In the genomic region with DNA sequence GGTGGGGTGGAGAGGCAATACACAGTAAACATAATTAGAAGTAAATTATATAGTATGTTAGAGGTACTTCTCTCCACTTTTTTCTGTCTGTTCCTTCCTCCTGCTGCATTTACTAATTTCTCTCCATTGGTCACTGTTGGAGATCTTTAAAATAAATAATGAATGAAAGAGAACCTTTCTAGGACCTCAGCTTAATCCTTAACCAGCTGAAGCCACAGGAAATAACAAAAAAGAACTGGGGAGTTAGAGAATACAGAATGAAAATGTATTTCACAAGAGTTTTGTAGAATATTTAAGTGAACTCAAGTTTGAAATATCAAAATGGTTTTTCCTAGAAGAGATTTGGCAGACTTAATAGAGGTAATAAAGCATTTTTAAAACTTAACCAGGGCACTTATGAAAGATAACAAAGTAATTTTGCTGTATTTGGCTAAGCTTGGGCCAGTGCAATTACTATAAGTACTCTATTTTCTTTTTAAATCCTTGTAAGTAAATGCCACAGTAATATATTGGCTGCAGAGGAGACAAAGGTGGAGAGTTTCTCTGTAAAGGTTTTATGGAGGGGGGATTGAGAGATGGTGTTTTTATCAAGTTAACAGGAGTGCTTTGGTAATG, we compare ENCODE assay signal across 33 cellular contexts.
DNase-seq lines count a peak whose midpoint lies in the region; ATAC-seq and TF ChIP-seq lines count a peak whose summit lies in the region.
"Had no signal": no experiment of that assay in that cellular context is flagged by ENCODE, and none has a peak within 500 bp of the region (broad histone marks: within the 10 kb centered on the region; RNA-seq: fewer than 3 reads in every experiment).

No MANE protein-coding gene starts in this region.

- H3K36me3 ChIP-seq in GM23338 (ENCODE audit: insufficient read depth) (no peaks in the 10 kb centered on the region), mesenchymal stem cell (ENCODE audit: control insufficient read depth in 1 of 2, insufficient read depth in 2 of 2, low read depth in 1 of 2, low read length in 2 of 2) (no peaks in the 10 kb centered on the region), trophoblast cell (ENCODE audit: control insufficient read depth in 1 of 2, insufficient read depth in 2 of 2, low read length in 2 of 2) (peaks cover 0 to 1% of the 10 kb centered on the region in 2 experiments)
- H3K36me3 ChIP-seq in CD8-positive, alpha-beta memory T cell (ENCODE audit: insufficient read depth, low read length), result no peaks in the 10 kb centered on the region
- H3K36me3 ChIP-seq: cardiac muscle cell, esophagus squamous epithelium, gastrocnemius medialis, ovary, right atrium auricular region, uterus had no signal

- intact Hi-C loops in activated CD8-positive, alpha-beta T cell treated with anti-CD3 and anti-CD28 coated beads for 36 hours (cut with micrococcal nuclease), result no loop called here

- H4K12ac ChIP-seq in trophoblast cell (ENCODE audit: low read depth, low read length), result no peak overlapping the region

- no peak overlapping the region for H2BK12ac ChIP-seq in mesenchymal stem cell (ENCODE audit: low read length in 2 of 2)
- H2BK12ac ChIP-seq in trophoblast cell (ENCODE audit: low read length), result no peak overlapping the region

- no peak for TF ChIP-seq CTCF in GM23338 (conservative IDR thresholded peaks at IDR 0.05; ENCODE audit: low read depth in 2 of 2)
- no peak for TF ChIP-seq CTCF in activated CD8-positive, alpha-beta T cell treated with anti-CD3 and anti-CD28 coated beads for 36 hours (IDR thresholded peaks at IDR 0.05)

- H4K8ac ChIP-seq in mesenchymal stem cell (ENCODE audit: low read length) (no peak overlapping the region), trophoblast cell (ENCODE audit: low read depth, low read length) (no peak overlapping the region)

- H3K9me2 ChIP-seq in GM23338 (ENCODE audit: insufficient read depth), result no peaks in the 10 kb centered on the region; the same call in 1 of the 2 replicates

- no peak overlapping the region for H2BK15ac ChIP-seq in mesenchymal stem cell (ENCODE audit: low read depth, poor library complexity, severe bottlenecking)

- H3K79me2 ChIP-seq in GM23338 (replicated peaks; ENCODE audit: insufficient read depth), result no peaks in the 10 kb centered on the region
- H3K79me2 ChIP-seq in trophoblast cell (ENCODE audit: control insufficient read depth, insufficient read depth, low read length, poor library complexity), result no peaks in the 10 kb centered on the region

- H3K4me3 ChIP-seq in GM23338, result no peak overlapping the region
- no peak overlapping the region for H3K4me3 ChIP-seq in mesenchymal stem cell (ENCODE audit: insufficient read depth in 1 of 2, low read depth in 1 of 2, low read length in 2 of 2)
- H3K4me3 ChIP-seq in CD8-positive, alpha-beta memory T cell (ENCODE audit: low read length), result no peak overlapping the region
- H3K4me3 ChIP-seq in trophoblast cell (ENCODE audit: low read depth, low read length), result no peak overlapping the region
- H3K4me3 ChIP-seq: cardiac muscle cell, esophagus squamous epithelium, gastrocnemius medialis, ovary, right atrium auricular region, uterus had no signal

- H3K14ac ChIP-seq in mesenchymal stem cell (ENCODE audit: low read length in 2 of 2) (no peak overlapping the region), trophoblast cell (ENCODE audit: low read length) (no peak overlapping the region)

- no peak overlapping the region for H3K9ac ChIP-seq in mesenchymal stem cell (ENCODE audit: low read length)
- no peak overlapping the region for H3K9ac ChIP-seq in trophoblast cell (ENCODE audit: low read length)

- DNase-seq in DMS79 (lab: John Stamatoyannopoulos, UW) (peak; percentile 15), GM23338 (ENCODE audit: low spot score) (no peak), NCI-H2081 treated with DMSO at 0.1 percent for 48 hours (lab: John Stamatoyannopoulos, UW) (peak; percentile 50), mesenchymal stem cell (no peak), NCI-H2171 treated with DMSO at 0.1 percent for 48 hours (lab: John Stamatoyannopoulos, UW) (no peak), trophoblast cell (no peak)
- DNase-seq in CD8-positive, alpha-beta memory T cell, result no peak
- DNase-seq in activated CD8-positive, alpha-beta T cell treated with anti-CD3 and anti-CD28 coated beads for 36 hours, result no peak
- DNase-seq: activated CD4-positive, alpha-beta T cell treated with anti-CD3 and anti-CD28 coated beads, Interleukin-2, amount 50 U/mL, for 4 hours; activated CD4-positive, CD25-positive, alpha-beta regulatory T cell; anterior cingulate cortex; C1 segment of cervical spinal cord; cortex of kidney; endodermal cell; esophagus squamous epithelium; gastrocnemius medialis; IMR-90; left ventricle myocardium superior; natural killer cell; NCI-H1092; NCI-H2107; NCI-H524 treated with DMSO at 0.1 percent for 48 hours; ovary; stimulated activated CD4-positive, alpha-beta T cell treated with anti-CD3 and anti-CD28 coated beads, Interleukin-12 subunit alpha, Interleukin-12 subunit beta, amount 100 ng/mL, for 4 hours; stimulated activated CD4-positive, alpha-beta T cell treated with anti-CD3 and anti-CD28 coated beads, Interleukin-4, amount 100 ng/mL, for 4 hours; stimulated activated naive CD4-positive, alpha-beta T cell; T1000; uterus had no signal

- H3K4me1 Mint-ChIP-seq in GM23338, result peaks cover 16% of the 10 kb centered on the region
- H3K4me1 Mint-ChIP-seq in CD8-positive, alpha-beta memory T cell, result peaks cover 0 to 2% (median 0%) of the 10 kb centered on the region in 3 donors
- no peaks in the 10 kb centered on the region for H3K4me1 Mint-ChIP-seq in activated CD8-positive, alpha-beta T cell treated with anti-CD3 and anti-CD28 coated beads for 36 hours (ENCODE audit: low read depth)

- H3K9me3 ChIP-seq in mesenchymal stem cell (ENCODE audit: control insufficient read depth, low read length) (peaks cover 4% of the 10 kb centered on the region), trophoblast cell (ENCODE audit: insufficient read depth, low read depth, low read length) (no peaks in the 10 kb centered on the region)
- H3K9me3 ChIP-seq in CD8-positive, alpha-beta memory T cell (ENCODE audit: low read length), result no peaks in the 10 kb centered on the region
- H3K9me3 ChIP-seq: gastrocnemius medialis, ovary, uterus had no signal

- peaks cover 14% of the 10 kb centered on the region for H3K9me3 Mint-ChIP-seq in GM23338
- H3K9me3 Mint-ChIP-seq in CD8-positive, alpha-beta memory T cell, result peaks cover 6 to 19% (median 18%) of the 10 kb centered on the region in 5 donors
- H3K9me3 Mint-ChIP-seq in activated CD8-positive, alpha-beta T cell treated with anti-CD3 and anti-CD28 coated beads for 36 hours, result peaks cover 10% of the 10 kb centered on the region

- H3K4ac ChIP-seq in mesenchymal stem cell (ENCODE audit: low read depth in 1 of 2, low read length in 2 of 2), result no peak overlapping the region
- H3K4ac ChIP-seq in trophoblast cell (ENCODE audit: low read depth, low read length), result no peak overlapping the region

- H2AK5ac ChIP-seq in mesenchymal stem cell (ENCODE audit: low read length, severe bottlenecking), result no peak overlapping the region
- no peak overlapping the region for H2AK5ac ChIP-seq in trophoblast cell (ENCODE audit: low read length)

- H3K18ac ChIP-seq in mesenchymal stem cell (ENCODE audit: low read depth in 1 of 2, low read length in 2 of 2) (no peak overlapping the region), trophoblast cell (ENCODE audit: low read length) (no peak overlapping the region)

- no peaks in the 10 kb centered on the region for H3F3A ChIP-seq in GM23338 (replicated peaks; ENCODE audit: low read depth)

- H3K4me2 ChIP-seq in GM23338 (no peak overlapping the region), mesenchymal stem cell (ENCODE audit: low read length, poor library complexity, severe bottlenecking) (no peak overlapping the region), trophoblast cell (ENCODE audit: low read length) (no peak overlapping the region)

- H3K23ac ChIP-seq in mesenchymal stem cell (ENCODE audit: low read length in 2 of 2) (no peak overlapping the region), trophoblast cell (ENCODE audit: low read length) (no peak overlapping the region)

- H2BK120ac ChIP-seq in mesenchymal stem cell (ENCODE audit: low read depth, low read length) (no peak overlapping the region), trophoblast cell (ENCODE audit: insufficient read depth, low read length, poor library complexity) (no peak overlapping the region)

- H3K79me1 ChIP-seq in mesenchymal stem cell (replicated peaks; ENCODE audit: low read length, poor library complexity, severe bottlenecking) (peaks cover 5% of the 10 kb centered on the region), trophoblast cell (ENCODE audit: low read length) (no peaks in the 10 kb centered on the region)

- POLR2A ChIA-PET in CD8-positive, alpha-beta memory T cell (lab: Charles Lee), result no interaction called here
- POLR2A ChIA-PET in activated CD8-positive, alpha-beta T cell treated with anti-CD3 and anti-CD28 coated beads for 36 hours (lab: Charles Lee), result no interaction called here

- H3K36me3 Mint-ChIP-seq in GM23338 (ENCODE audit: low read depth), result peaks cover 21% of the 10 kb centered on the region
- H3K36me3 Mint-ChIP-seq in CD8-positive, alpha-beta memory T cell, result peaks cover 12 to 55% (median 28%) of the 10 kb centered on the region in 3 donors
- peaks cover 20% of the 10 kb centered on the region for H3K36me3 Mint-ChIP-seq in activated CD8-positive, alpha-beta T cell treated with anti-CD3 and anti-CD28 coated beads for 36 hours (ENCODE audit: low read depth)

- H3K27ac ChIP-seq in GM23338 (ENCODE audit: low read depth) (no peak overlapping the region), mesenchymal stem cell (ENCODE audit: low read length, poor library complexity, severe bottlenecking) (peak overlapping the region; percentile 23), trophoblast cell (ENCODE audit: low read depth, low read length) (no peak overlapping the region)
- H3K27ac ChIP-seq in CD8-positive, alpha-beta memory T cell (ENCODE audit: low read depth, low read length), result no peak overlapping the region
- H3K27ac ChIP-seq: cardiac muscle cell, esophagus squamous epithelium, gastrocnemius medialis, ovary, right atrium auricular region, uterus had no signal

- H2BK5ac ChIP-seq in mesenchymal stem cell (ENCODE audit: low read depth, low read length, poor library complexity, severe bottlenecking) (no peak overlapping the region), trophoblast cell (ENCODE audit: low read depth, low read length, poor library complexity) (no peak overlapping the region)

- H4K91ac ChIP-seq in mesenchymal stem cell (ENCODE audit: low read length) (no peak overlapping the region), trophoblast cell (ENCODE audit: low read depth, low read length) (no peak overlapping the region)

- no peak overlapping the region for H3K4me3 Mint-ChIP-seq in GM23338
- no peak overlapping the region for H3K4me3 Mint-ChIP-seq in CD8-positive, alpha-beta memory T cell
- no peak overlapping the region for H3K4me3 Mint-ChIP-seq in activated CD8-positive, alpha-beta T cell treated with anti-CD3 and anti-CD28 coated beads for 36 hours
- H3K4me3 Mint-ChIP-seq: endodermal cell, natural killer cell had no signal

- no peak for ATAC-seq in GM23338
- ATAC-seq in activated CD8-positive, alpha-beta T cell treated with anti-CD3 and anti-CD28 coated beads for 36 hours, result no peak
- ATAC-seq: activated naive CD4-positive, alpha-beta T cell treated with anti-CD3 and anti-CD28 coated beads, Interleukin-2, amount 50 U/mL, for 72 hours; gastrocnemius medialis; HCT116; left ventricle myocardium superior; natural killer cell had no signal

- H3K27me3 ChIP-seq in GM23338 (ENCODE audit: insufficient read depth), result no peaks in the 10 kb centered on the region
- H3K27me3 ChIP-seq in mesenchymal stem cell (ENCODE audit: control insufficient read depth in 1 of 2, insufficient read depth in 1 of 2, low read length in 2 of 2), result no peaks in the 10 kb centered on the region
- H3K27me3 ChIP-seq in CD8-positive, alpha-beta memory T cell (ENCODE audit: insufficient read depth, low read length, poor library complexity, severe bottlenecking), result no peaks in the 10 kb centered on the region
- H3K27me3 ChIP-seq in trophoblast cell (ENCODE audit: insufficient read depth, low read length), result no peaks in the 10 kb centered on the region
- H3K27me3 ChIP-seq: cardiac muscle cell, esophagus squamous epithelium, gastrocnemius medialis, ovary, right atrium auricular region, uterus had no signal

- H2AFZ ChIP-seq in GM23338 (no peak overlapping the region), mesenchymal stem cell (ENCODE audit: low read depth, low read length) (no peak overlapping the region), trophoblast cell (ENCODE audit: insufficient read depth, low read length, poor library complexity) (no peak overlapping the region)

- CTCF ChIA-PET in CD8-positive, alpha-beta memory T cell (lab: Charles Lee), result no interaction called here
- CTCF ChIA-PET in activated CD8-positive, alpha-beta T cell treated with anti-CD3 and anti-CD28 coated beads for 36 hours (lab: Charles Lee), result no interaction called here

- peaks cover 10% of the 10 kb centered on the region for H3K4me1 ChIP-seq in GM23338 (ENCODE audit: insufficient read depth)
- no peaks in the 10 kb centered on the region for H3K4me1 ChIP-seq in mesenchymal stem cell (ENCODE audit: control insufficient read depth, insufficient read depth, low read depth, low read length)
- H3K4me1 ChIP-seq in CD8-positive, alpha-beta memory T cell (ENCODE audit: insufficient read depth, low read length), result no peaks in the 10 kb centered on the region
- no peaks in the 10 kb centered on the region for H3K4me1 ChIP-seq in trophoblast cell (ENCODE audit: control insufficient read depth in 1 of 2, insufficient read depth in 2 of 2, low read length in 2 of 2)
- H3K4me1 ChIP-seq: esophagus squamous epithelium, gastrocnemius medialis, right atrium auricular region, uterus had no signal

- H3K27ac Mint-ChIP-seq in GM23338, result peak overlapping the region; percentile 75
- no peak overlapping the region for H3K27ac Mint-ChIP-seq in CD8-positive, alpha-beta memory T cell
- no peak overlapping the region for H3K27ac Mint-ChIP-seq in activated CD8-positive, alpha-beta T cell treated with anti-CD3 and anti-CD28 coated beads for 36 hours
- H3K27ac Mint-ChIP-seq: activated naive CD4-positive, alpha-beta T cell treated with anti-CD3 and anti-CD28 coated beads, Interleukin-2, amount 50 U/mL, for 72 hours; activated T-helper 2 cell treated with anti-CD3 and anti-CD28 coated beads, Interferon-gamma antibody, Interleukin-2, Interleukin-4, amounts not matched to agents 10 μg/mL and 5 μg/mL and 100 μg/mL, durations not matched to agents 14 hours and 24 hours and 36 hours; endodermal cell; natural killer cell had no signal

- peaks cover 4% of the 10 kb centered on the region for H3K27me3 Mint-ChIP-seq in GM23338 (ENCODE audit: insufficient read depth, low read depth, poor library complexity)
- H3K27me3 Mint-ChIP-seq in CD8-positive, alpha-beta memory T cell, result no peaks in the 10 kb centered on the region
- no peaks in the 10 kb centered on the region for H3K27me3 Mint-ChIP-seq in activated CD8-positive, alpha-beta T cell treated with anti-CD3 and anti-CD28 coated beads for 36 hours

- H4K20me1 ChIP-seq in GM23338 (replicated peaks; ENCODE audit: insufficient read depth), result no peaks in the 10 kb centered on the region

Comparison
In these comparisons a context has a peak if more than half of its experiments do, and no peak if none do; other contexts are left out.
1. DNase-seq: peak in DMS79 (single experiment) and NCI-H2081 treated with DMSO at 0.1 percent for 48 hours (single experiment); none in GM23338 (single experiment), mesenchymal stem cell (single experiment), CD8-positive, alpha-beta memory T cell (0 of 5), NCI-H2171 treated with DMSO at 0.1 percent for 48 hours (single experiment), trophoblast cell (0 of 2) and activated CD8-positive, alpha-beta T cell treated with anti-CD3 and anti-CD28 coated beads for 36 hours (single experiment).